10 cellular contexts compared by ENCODE assay signal in the genomic region with DNA sequence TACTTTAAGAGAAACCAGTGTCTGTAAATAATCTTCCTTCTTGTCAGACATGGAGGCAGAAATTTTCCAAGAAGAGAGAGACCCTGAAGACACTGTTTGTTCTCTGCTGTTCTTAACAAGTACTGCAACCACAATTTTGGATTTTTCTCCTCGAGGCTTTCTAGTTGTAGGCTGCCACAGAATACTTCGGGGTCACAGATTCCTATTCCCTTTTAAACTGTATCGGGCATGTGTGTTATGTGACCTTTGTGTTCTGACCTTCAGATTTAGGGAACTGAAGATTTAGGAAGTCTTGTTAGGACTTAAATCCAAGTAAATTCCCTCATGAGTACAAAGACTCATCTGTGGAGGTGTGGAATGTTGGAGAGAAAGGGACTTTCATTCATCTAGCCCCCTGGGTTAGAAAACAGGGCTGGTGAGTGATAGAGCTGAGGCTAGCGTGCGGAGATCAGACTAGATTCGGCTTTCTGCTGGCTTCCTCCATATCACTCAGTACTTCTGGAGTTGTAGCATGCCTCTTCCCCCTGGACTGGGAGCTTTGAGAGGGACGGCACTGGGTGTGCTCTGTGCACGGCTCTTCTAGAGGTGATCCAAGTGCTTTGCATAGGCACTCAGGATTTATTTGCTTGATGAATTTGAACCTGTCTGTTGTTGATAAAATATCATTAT.
A peak's percentile ranks its signal among the peaks of the same experiment; 100 is the strongest.
DNase-seq lines count a peak whose midpoint lies in the region; ATAC-seq and TF ChIP-seq lines count a peak whose summit lies in the region.
"Had no signal": no experiment of that assay in that cellular context is flagged by ENCODE, and none has a peak within 500 bp of the region (broad histone marks: within the 10 kb centered on the region; RNA-seq: fewer than 3 reads in every experiment).

No MANE protein-coding gene starts in this region.

- H3K9me3 Mint-ChIP-seq in activated T-cell treated with anti-CD3 and anti-CD28 coated beads, Interleukin-2, amount 50 U/mL, for 72 hours: no peaks in the 10 kb centered on the region
- H3K9me3 Mint-ChIP-seq in dendritic cell treated with granulocyte-macrophage colony-stimulating factor and Interleukin-4, amounts not matched to agents 40 ng/mL and 50 ng/mL, for 4 days: no peaks in the 10 kb centered on the region

- H3K79me2 ChIP-seq in mesendoderm (ENCODE audit: control insufficient read depth, insufficient read depth, low read length): no peaks in the 10 kb centered on the region

- no peak overlapping the region for H2BK120ac ChIP-seq in mesendoderm (ENCODE audit: low read depth, low read length)

- intact Hi-C loops in dendritic cell treated with granulocyte-macrophage colony-stimulating factor and Interleukin-4, amounts not matched to agents 40 ng/mL and 50 ng/mL, for 4 days (cut with micrococcal nuclease): loop anchor here (1.0 to 10.0 kb wide), 4 partner anchors 48 to 646 kb away; a partner anchor contains a TSS
- intact Hi-C loops in transverse colon (cut with DNase I; ENCODE audit: low total_unique reads): no loop called here

- no peak overlapping the region for H2BK15ac ChIP-seq in mesendoderm (replicated peaks; ENCODE audit: low read depth)

- no peak for TF ChIP-seq EP300 in transverse colon (IDR thresholded peaks at IDR 0.05; ENCODE audit: low read depth)

- H4K5ac ChIP-seq in mesendoderm (ENCODE audit: low read length): no peak overlapping the region

- no peak overlapping the region for H3K23ac ChIP-seq in mesendoderm (ENCODE audit: low read length)

- no peak overlapping the region for H2AK5ac ChIP-seq in mesendoderm (ENCODE audit: low read length)

- no peaks in the 10 kb centered on the region for H3K27me3 Mint-ChIP-seq in activated T-cell treated with anti-CD3 and anti-CD28 coated beads, Interleukin-2, amount 50 U/mL, for 72 hours (ENCODE audit: low read depth)
- H3K27me3 Mint-ChIP-seq in dendritic cell treated with granulocyte-macrophage colony-stimulating factor and Interleukin-4, amounts not matched to agents 40 ng/mL and 50 ng/mL, for 4 days: no peaks in the 10 kb centered on the region

- no peak for DNase-seq in activated T-cell treated with anti-CD3 and anti-CD28 coated beads, Interleukin-2, amount 50 U/mL, for 72 hours
- no peak for DNase-seq in activated T-cell treated with anti-CD3 and anti-CD28 coated beads for 4 hours
- peak; percentile 21 for DNase-seq in mesendoderm
- DNase-seq in transverse colon: no peak
- DNase-seq in SKM-1 treated with dmso at 0.1 percent for 144 hours (lab: John Stamatoyannopoulos, UW; ENCODE audit: unreplicated experiment): no peak
- DNase-seq: pancreas, WERI-Rb-1 had no signal

- H2BK5ac ChIP-seq in mesendoderm (ENCODE audit: low read length): no peak overlapping the region

- no CpG with 5 or more reads among the region's 8 CpGs for WGBS in mesendoderm (ENCODE audit: extremely low coverage, insufficient coverage, low lambda C conversion rate)
- 61 to 62% methylated on average over 6 to 8 of the region's 8 CpGs for WGBS in transverse colon (ENCODE audit: low coverage in 1 of 2), 2 donors

- no peaks in the 10 kb centered on the region for H3K79me1 ChIP-seq in mesendoderm (ENCODE audit: low read length)

- H3K27ac ChIP-seq in mesendoderm (ENCODE audit: low read depth, low read length) (no peak overlapping the region), transverse colon (peak overlapping the region; percentile 21 to 55 (median 50))
- H3K27ac ChIP-seq: WERI-Rb-1 had no signal

- peak in 1 of 5 experiments; percentile 9 for TF ChIP-seq CTCF in transverse colon (IDR thresholded peaks at IDR 0.05)

- no peaks in the 10 kb centered on the region for H3K36me3 ChIP-seq in mesendoderm (ENCODE audit: control insufficient read depth, insufficient read depth, low read length)
- H3K36me3 ChIP-seq in transverse colon: no peaks in the 10 kb centered on the region
- H3K36me3 ChIP-seq: pancreas, WERI-Rb-1 had no signal

- H3K4me1 Mint-ChIP-seq in activated T-cell treated with anti-CD3 and anti-CD28 coated beads, Interleukin-2, amount 50 U/mL, for 72 hours (ENCODE audit: low read depth): peaks cover 41% of the 10 kb centered on the region
- H3K4me1 Mint-ChIP-seq in dendritic cell treated with granulocyte-macrophage colony-stimulating factor and Interleukin-4, amounts not matched to agents 40 ng/mL and 50 ng/mL, for 4 days (ENCODE audit: low read depth): peaks cover 55% of the 10 kb centered on the region

- H3K4me1 ChIP-seq in mesendoderm (ENCODE audit: control insufficient read depth, low read depth, low read length): no peaks in the 10 kb centered on the region
- H3K4me1 ChIP-seq in transverse colon: peaks cover 16 to 53% (median 24%) of the 10 kb centered on the region in 4 donors

- no peaks in the 10 kb centered on the region for H3K36me3 Mint-ChIP-seq in activated T-cell treated with anti-CD3 and anti-CD28 coated beads, Interleukin-2, amount 50 U/mL, for 72 hours (ENCODE audit: insufficient read depth in 2 of 2)
- H3K36me3 Mint-ChIP-seq in dendritic cell treated with granulocyte-macrophage colony-stimulating factor and Interleukin-4, amounts not matched to agents 40 ng/mL and 50 ng/mL, for 4 days (ENCODE audit: low read depth): peaks cover 6% of the 10 kb centered on the region

- no peak for ATAC-seq in activated T-cell treated with anti-CD3 and anti-CD28 coated beads, Interleukin-2, amount 50 U/mL, for 72 hours (replicated peaks in 1 of 2)
- no peak for ATAC-seq in GM18873 (IDR thresholded peaks at IDR 0.05; ENCODE audit: low FRiP score, unreplicated experiment)
- no peak for ATAC-seq in HG02763 (IDR thresholded peaks at IDR 0.05; ENCODE audit: unreplicated experiment)

- in situ Hi-C loops in transverse colon (cut with MboI; ENCODE audit: low pct_ligation_motif_present in 1 of 4, low pct_unique_long_range_greater_than_20kb in 1 of 4, low sequenced_read_pairs in 3 of 4): no loop called here

- no peak overlapping the region for H3K4ac ChIP-seq in mesendoderm (ENCODE audit: low read depth, low read length)

- H3K56ac ChIP-seq in mesendoderm (ENCODE audit: low read length): no peak overlapping the region

- H3K27ac Mint-ChIP-seq in activated T-cell treated with anti-CD3 and anti-CD28 coated beads, Interleukin-2, amount 50 U/mL, for 72 hours: peak overlapping the region; percentile 88
- H3K27ac Mint-ChIP-seq in dendritic cell treated with granulocyte-macrophage colony-stimulating factor and Interleukin-4, amounts not matched to agents 40 ng/mL and 50 ng/mL, for 4 days: peak overlapping the region; percentile 96

- no peak overlapping the region for H3K18ac ChIP-seq in mesendoderm (ENCODE audit: low read length)

- H3K4me2 ChIP-seq in mesendoderm (ENCODE audit: low read length): no peak overlapping the region

- no peak overlapping the region for H3K9ac ChIP-seq in mesendoderm (ENCODE audit: low read length)

- H3K4me3 Mint-ChIP-seq in activated T-cell treated with anti-CD3 and anti-CD28 coated beads, Interleukin-2, amount 50 U/mL, for 72 hours: peak overlapping the region; percentile 57 to 59
- H3K4me3 Mint-ChIP-seq in dendritic cell treated with granulocyte-macrophage colony-stimulating factor and Interleukin-4, amounts not matched to agents 40 ng/mL and 50 ng/mL, for 4 days: peak overlapping the region; percentile 34

- H4K8ac ChIP-seq in mesendoderm (ENCODE audit: low read depth, low read length): no peak overlapping the region

- no peaks in the 10 kb centered on the region for H3K9me3 ChIP-seq in transverse colon
- H3K9me3 ChIP-seq: pancreas had no signal

- TF ChIP-seq POLR2A in transverse colon (IDR thresholded peaks at IDR 0.05): no peak

- H3K27me3 ChIP-seq in mesendoderm (ENCODE audit: insufficient read depth, low read length, poor library complexity) (no peaks in the 10 kb centered on the region), transverse colon (no peaks in the 10 kb centered on the region)
- H3K27me3 ChIP-seq: pancreas had no signal

- H3K4me3 ChIP-seq in mesendoderm (ENCODE audit: low read length): no peak overlapping the region
- H3K4me3 ChIP-seq in transverse colon: no peak overlapping the region
- H3K4me3 ChIP-seq: pancreas had no signal
